ENCODE assay signal across 11 cellular contexts in the genomic region with DNA sequence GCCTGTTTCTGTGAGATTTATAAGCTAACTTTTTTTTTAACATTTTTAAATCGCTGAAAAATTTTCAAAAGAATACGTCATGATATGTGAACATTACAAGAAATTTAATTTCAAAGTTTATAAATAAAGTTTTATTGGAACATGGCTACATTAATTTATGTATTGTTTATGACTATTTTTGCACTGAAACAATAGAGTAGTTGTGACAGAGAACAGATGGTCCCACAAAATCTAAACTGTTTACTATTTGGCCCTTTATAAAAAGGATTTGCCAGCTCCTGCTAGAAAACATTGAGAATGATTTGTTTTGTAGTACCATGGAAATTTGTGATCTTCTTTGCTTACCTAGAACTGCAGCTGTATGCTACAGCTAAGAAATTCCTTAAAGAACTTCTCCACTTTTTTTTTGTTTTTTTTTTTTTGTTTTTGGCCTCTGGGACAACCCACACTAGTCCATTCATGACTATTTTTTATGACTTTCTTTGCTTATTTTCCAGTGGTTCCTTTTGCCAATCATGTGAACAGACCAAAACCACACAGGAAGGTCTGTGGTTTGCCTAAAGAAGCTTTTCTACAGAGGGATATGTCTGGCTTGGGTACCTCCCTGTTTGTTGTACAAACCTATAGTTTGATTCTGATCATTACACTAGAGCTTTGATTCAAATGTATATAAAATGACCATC. TPM values are rescaled to one million over a fixed set of nuclear protein-coding genes. Genes with fewer than 3 reads are reported as not detected.
A peak's percentile ranks its signal among the peaks of the same experiment; 100 is the strongest.
DNase-seq lines count a peak whose midpoint lies in the region; ATAC-seq, FAIRE-seq and TF ChIP-seq lines count a peak whose summit lies in the region.
"Had no signal": no experiment of that assay in that cellular context is flagged by ENCODE, and none has a peak within 500 bp of the region (broad histone marks: within the 10 kb centered on the region; RNA-seq: fewer than 3 reads in every experiment).

No MANE protein-coding gene starts in this region.

- FAIRE-seq in H54 (lab: Jason Lieb, UNC) = peak; percentile 53
- FAIRE-seq: G401.6, pancreas had no signal

- H3K27ac Mint-ChIP-seq in CD4-positive, alpha-beta memory T cell = peak overlapping the region in 3 of 7 donors; percentile 23 to 92 (median 78)

- POLR2A ChIA-PET in CD4-positive, alpha-beta memory T cell (lab: Charles Lee; ENCODE audit: partially characterized antibody) = interaction anchor here (0.7 to 1.7 kb wide), 5 partner anchors 17 to 56 kb away, joined by 3 to 5 read pairs (median 4); partner anchors contain the start of gene ST7

- peak overlapping the region; percentile 6 to 84 (median 64) for H3K4me3 Mint-ChIP-seq in CD4-positive, alpha-beta memory T cell

- no peaks in the 10 kb centered on the region for H3K9me3 ChIP-seq in CD4-positive, alpha-beta memory T cell (ENCODE audit: control insufficient read depth in 1 of 2, low read length in 2 of 2)
- H3K9me3 ChIP-seq: pancreas had no signal

- H3K27me3 Mint-ChIP-seq in CD4-positive, alpha-beta memory T cell = no peaks in the 10 kb centered on the region

- H3K36me3 ChIP-seq in CD4-positive, alpha-beta memory T cell (ENCODE audit: insufficient read depth, low read length) = no peaks in the 10 kb centered on the region
- H3K36me3 ChIP-seq: pancreas had no signal

- no peak for TF ChIP-seq POLR2A in H54 (IDR thresholded peaks at IDR 0.05; ENCODE audit: low read depth, low read length)

- peak; percentile 47 to 63 (median 54) for DNase-seq in CD4-positive, alpha-beta memory T cell
- DNase-seq in H54 (ENCODE audit: insufficient read length, low spot score) (no peak), SW480 (ENCODE audit: low spot score) (peak; percentile 69), foreskin melanocyte (peak; percentile 82), COLO668 (lab: John Stamatoyannopoulos, UW; ENCODE audit: unreplicated experiment) (no peak), superior temporal gyrus (ENCODE audit: extremely low spot score) (no peak), GOT3 (lab: John Stamatoyannopoulos, UW) (no peak)
- DNase-seq: NCI-H2171 treated with DMSO at 0.1 percent for 48 hours, pancreas had no signal

- H3K36me3 Mint-ChIP-seq in CD4-positive, alpha-beta memory T cell = no peaks in the 10 kb centered on the region

- H3K9me3 Mint-ChIP-seq in CD4-positive, alpha-beta memory T cell = no peaks in the 10 kb centered on the region

- intact Hi-C loops in CD4-positive, alpha-beta memory T cell (cut with micrococcal nuclease) = no loop called here

- H3K27me3 ChIP-seq in CD4-positive, alpha-beta memory T cell (ENCODE audit: insufficient read depth, low read length) = no peaks in the 10 kb centered on the region
- H3K27me3 ChIP-seq: pancreas had no signal

- ATAC-seq in HG03039 (IDR thresholded peaks at IDR 0.05; ENCODE audit: unreplicated experiment) = no peak

- CTCF ChIA-PET in CD4-positive, alpha-beta memory T cell (lab: Charles Lee; ENCODE audit: partially characterized antibody) = interaction anchor here (1.2 to 9.5 kb wide), 7 partner anchors 13 to 121 kb away, joined by 3 to 130 read pairs (median 6); no protein-coding TSS in a partner anchor

- H3K4me1 Mint-ChIP-seq in CD4-positive, alpha-beta memory T cell = peaks cover 50 to 57% (median 52%) of the 10 kb centered on the region in 4 donors

- peaks cover 69% of the 10 kb centered on the region for H3K4me1 ChIP-seq in CD4-positive, alpha-beta memory T cell (ENCODE audit: insufficient read depth, low read length)

- no peak overlapping the region for H3K4me3 ChIP-seq in CD4-positive, alpha-beta memory T cell (ENCODE audit: low read length in 2 of 2)
- H3K4me3 ChIP-seq: pancreas had no signal

- H3K27ac ChIP-seq in CD4-positive, alpha-beta memory T cell (ENCODE audit: low read depth, low read length) = no peak overlapping the region
- H3K27ac ChIP-seq: pancreas had no signal

RNA-seq across cellular contexts. Expression of gene ST7, which starts 55.7 kb away (rescaled TPM):
- total RNA-seq in CD4-positive, alpha-beta memory T cell = 1 to 10 TPM; 3.8 to 4.0 TPM
- polyA plus RNA-seq in CD4-positive, alpha-beta memory T cell = 1 to 10 TPM; 4.0 to 6.6 TPM

Comparison
In these comparisons a context has a peak if more than half of its experiments do, and no peak if none do; other contexts are left out.
1. DNase-seq: peak in CD4-positive, alpha-beta memory T cell (5 of 5), SW480 (single experiment) and foreskin melanocyte (single experiment); none in H54 (single experiment), COLO668 (single experiment), superior temporal gyrus (single experiment) and GOT3 (single experiment).